Comparison of ENCODE assay signal across 11 cellular contexts in genomic region chr1:235077163-235077540, GRCh38. TPM values are rescaled to one million over a fixed set of nuclear protein-coding genes. Genes with fewer than 3 reads are reported as not detected.
DNase-seq lines count a peak whose midpoint lies in the region; ATAC-seq and TF ChIP-seq lines count a peak whose summit lies in the region.
"Had no signal": no experiment of that assay in that cellular context is flagged by ENCODE, and none has a peak within 500 bp of the region (broad histone marks: within the 10 kb centered on the region; RNA-seq: fewer than 3 reads in every experiment).

No MANE protein-coding gene starts in this region.

- POLR2A ChIA-PET in A673 (lab: Charles Lee; ENCODE audit: low non-redundant PET): no interaction called here

- intact Hi-C loops in body of pancreas (cut with DNase I): no loop called here
- intact Hi-C loops in testis (cut with DNase I; ENCODE audit: low total_unique reads): loop anchor here (5.0 to 10.0 kb wide), 2 partner anchors 92 to 355 kb away; no protein-coding TSS in a partner anchor
- intact Hi-C loops in A673 (cut with micrococcal nuclease; ENCODE audit: unreplicated experiment): no loop called here

- H3K4me3 ChIP-seq in ACC112 (ENCODE audit: low read depth, low read length) (no peak overlapping the region), HL-60 (replicated peaks; ENCODE audit: insufficient read depth, low read length) (no peak overlapping the region), body of pancreas (no peak overlapping the region), parathyroid adenoma (ENCODE audit: low read depth, low read length) (no peak overlapping the region), testis (no peak overlapping the region), A673 (ENCODE audit: low read depth, low read length, poor library complexity, severe bottlenecking) (no peak overlapping the region)

- H3K4me1 ChIP-seq in ACC112 (ENCODE audit: control insufficient read depth, insufficient read depth, low read length, unreplicated experiment) (peaks cover 56% of the 10 kb centered on the region), body of pancreas (peaks cover 78% of the 10 kb centered on the region), parathyroid adenoma (peaks cover 12% of the 10 kb centered on the region), testis (peaks cover 34% of the 10 kb centered on the region), A673 (ENCODE audit: insufficient read depth, low read length, poor library complexity, severe bottlenecking) (no peaks in the 10 kb centered on the region)

- BruUV-seq in A673 (replicated peaks; lab: Mats Ljungman, UMichigan): no TSS peak

- ATAC-seq in body of pancreas: no peak
- ATAC-seq in HG03135 (IDR thresholded peaks at IDR 0.05; ENCODE audit: unreplicated experiment): no peak

- H3K4me2 ChIP-seq in parathyroid adenoma (ENCODE audit: low read length): no peak overlapping the region

- no peak for DNase-seq in HL-60 (ENCODE audit: low read depth in 1 of 2, low spot score in 1 of 2)
- no peak for DNase-seq in body of pancreas
- no peak for DNase-seq in testis
- DNase-seq in NCI-H1436 treated with DMSO at 0.1 percent for 48 hours (lab: John Stamatoyannopoulos, UW): no peak
- no peak for DNase-seq in A673 (ENCODE audit: low spot score)
- DNase-seq: activated CD4-positive, alpha-beta T cell treated with anti-CD3 and anti-CD28 coated beads, Interleukin-2, amount 50 U/mL, for 4 hours; COR-L47; mesendoderm had no signal

- CTCF ChIA-PET in A673 (lab: Charles Lee): no interaction called here

- no peak overlapping the region for H3K9ac ChIP-seq in parathyroid adenoma

- H3K79me2 ChIP-seq in ACC112 (ENCODE audit: control insufficient read depth, insufficient read depth, low read length, unreplicated experiment) (no peaks in the 10 kb centered on the region), parathyroid adenoma (no peaks in the 10 kb centered on the region)

- H3K27ac ChIP-seq in ACC112 (ENCODE audit: low read depth, low read length) (peak overlapping the region; percentile 98), HL-60 (replicated peaks) (peak overlapping the region; percentile 66), body of pancreas (peak overlapping the region; percentile 1 to 97 (median 94)), parathyroid adenoma (peak overlapping the region; percentile 36), testis (peak overlapping the region in 1 of 2 donors; percentile 68), A673 (ENCODE audit: low read depth, low read length, poor library complexity, severe bottlenecking) (no peak overlapping the region)

- TF ChIP-seq CTCF in HL-60 (IDR thresholded peaks at IDR 0.05; ENCODE audit: insufficient read depth, low read length) (no peak), body of pancreas (IDR thresholded peaks at IDR 0.05) (no peak), parathyroid adenoma (IDR thresholded peaks at IDR 0.05) (no peak), testis (IDR thresholded peaks at IDR 0.05) (no peak), A673 (conservative IDR thresholded peaks at IDR 0.05; ENCODE audit: low read depth, low read length) (no peak)

- no peaks in the 10 kb centered on the region for H3K9me3 ChIP-seq in body of pancreas
- H3K9me3 ChIP-seq in parathyroid adenoma (ENCODE audit: control insufficient read depth, low read length): no peaks in the 10 kb centered on the region
- H3K9me3 ChIP-seq in testis: no peaks in the 10 kb centered on the region
- H3K9me3 ChIP-seq in A673 (ENCODE audit: low read depth, low read length, poor library complexity, severe bottlenecking): no peaks in the 10 kb centered on the region

- H2AFZ ChIP-seq in ACC112 (ENCODE audit: low read length, unreplicated experiment): no peak overlapping the region
- H2AFZ ChIP-seq in parathyroid adenoma: no peak overlapping the region

- H3K36me3 ChIP-seq in ACC112 (ENCODE audit: insufficient read depth, low read length) (no peaks in the 10 kb centered on the region), body of pancreas (replicated peaks in 1 of 2; ENCODE audit: insufficient read depth in 1 of 2, low read depth in 2 of 2) (no peaks in the 10 kb centered on the region), parathyroid adenoma (ENCODE audit: control insufficient read depth, insufficient read depth, low read length) (no peaks in the 10 kb centered on the region), testis (ENCODE audit: low read depth, missing control alignments) (no peaks in the 10 kb centered on the region), A673 (ENCODE audit: insufficient read depth, low read length, poor library complexity, severe bottlenecking) (no peaks in the 10 kb centered on the region)

- H3K27me3 ChIP-seq in ACC112 (ENCODE audit: insufficient read depth, low read length): no peaks in the 10 kb centered on the region
- no peaks in the 10 kb centered on the region for H3K27me3 ChIP-seq in HL-60 (ENCODE audit: insufficient read depth, poor library complexity, severe bottlenecking)
- no peaks in the 10 kb centered on the region for H3K27me3 ChIP-seq in body of pancreas
- no peaks in the 10 kb centered on the region for H3K27me3 ChIP-seq in parathyroid adenoma (ENCODE audit: control insufficient read depth, insufficient read depth, low read length)
- no peaks in the 10 kb centered on the region for H3K27me3 ChIP-seq in testis
- H3K27me3 ChIP-seq in A673 (replicated peaks; ENCODE audit: insufficient read depth, low read depth, low read length, poor library complexity): no peaks in the 10 kb centered on the region

- no peak for TF ChIP-seq POLR2A in body of pancreas (IDR thresholded peaks at IDR 0.05)
- no peak for TF ChIP-seq POLR2A in testis (IDR thresholded peaks at IDR 0.05)

- WGBS in body of pancreas, 2 donors: 100% methylated on average over 1 of the region's 1 CpG
- 93 to 100% methylated on average over 1 of the region's 1 CpG for WGBS in testis, 2 donors

RNA-seq across cellular contexts. Expression of gene TOMM20, which starts 51.5 kb away (rescaled TPM):
- total RNA-seq in body of pancreas (10 to 100 TPM; 54.7 to 75.2 TPM), testis (10 to 100 TPM; 74.7 to 80.6 TPM), A673 (2021) (72.6 and 74.0 TPM in 2 replicates)
- 113 TPM for polyA plus RNA-seq in testis (ENCODE audit: insufficient read depth, low read depth, low replicate concordance)
